11 cellular contexts compared by ENCODE assay signal in genomic region chrX:154135458-154136229, GRCh38. TPM values are rescaled to one million over a fixed set of nuclear protein-coding genes. Genes with fewer than 3 reads are reported as not detected.
DNase-seq lines count a peak whose midpoint lies in the region; ATAC-seq, FAIRE-seq and TF ChIP-seq lines count a peak whose summit lies in the region.
"Had no signal": no experiment of that assay in that cellular context is flagged by ENCODE, and none has a peak within 500 bp of the region (broad histone marks: within the 10 kb centered on the region; RNA-seq: fewer than 3 reads in every experiment).

No MANE protein-coding gene starts in this region.

- H3K36me3 Mint-ChIP-seq in CD8-positive, alpha-beta T cell = no peaks in the 10 kb centered on the region
- no peaks in the 10 kb centered on the region for H3K36me3 Mint-ChIP-seq in IgD-negative memory B cell
- no peaks in the 10 kb centered on the region for H3K36me3 Mint-ChIP-seq in activated T-helper 17 cell treated with anti-CD3 and anti-CD28 coated beads, Interleukin-2, amount 50 U/mL, for 72 hours (ENCODE audit: low read depth)
- H3K36me3 Mint-ChIP-seq in naive thymus-derived CD8-positive, alpha-beta T cell = no peaks in the 10 kb centered on the region
- H3K36me3 Mint-ChIP-seq: brain had no signal

- no peaks in the 10 kb centered on the region for H3K27me3 ChIP-seq in CD8-positive, alpha-beta T cell (ENCODE audit: insufficient read depth, low read length)
- no peaks in the 10 kb centered on the region; a peak in 1 of 5 replicates for H3K27me3 ChIP-seq in HepG2 (ENCODE audit: control insufficient read depth in 1 of 2, insufficient read depth in 2 of 2, low read length in 2 of 2)

- TF ChIP-seq RAD21 in HepG2 (CRISPR knock-in tag; IDR thresholded peaks at IDR 0.05) = no peak

- no peak overlapping the region for H3K9ac ChIP-seq in HepG2 (ENCODE audit: insufficient read depth, low read depth, low read length)
- H3K9ac ChIP-seq: SK-N-SH had no signal

- H2AFZ ChIP-seq in HepG2 (ENCODE audit: low read length) = no peak overlapping the region

- peak overlapping the region; percentile 85 for H3K27ac Mint-ChIP-seq in CD8-positive, alpha-beta T cell
- peak overlapping the region; percentile 79 to 96 (median 90) for H3K27ac Mint-ChIP-seq in IgD-negative memory B cell
- peak overlapping the region; percentile 80 for H3K27ac Mint-ChIP-seq in activated T-helper 17 cell treated with anti-CD3 and anti-CD28 coated beads, Interleukin-2, amount 50 U/mL, for 72 hours
- H3K27ac Mint-ChIP-seq in naive thymus-derived CD8-positive, alpha-beta T cell = peak overlapping the region; percentile 61 to 93 (median 86)

- H3K4me1 ChIP-seq in CD8-positive, alpha-beta T cell (ENCODE audit: insufficient read depth, low read length) = peaks cover 22% of the 10 kb centered on the region
- peaks cover 38% of the 10 kb centered on the region for H3K4me1 ChIP-seq in HepG2 (ENCODE audit: insufficient read depth, low read length)
- H3K4me1 ChIP-seq: lower lobe of right lung had no signal

- intact Hi-C loops in CD8-positive, alpha-beta T cell (cut with DNase I, micrococcal nuclease) = no loop called here
- intact Hi-C loops in HepG2 (cut with micrococcal nuclease; ENCODE audit: unreplicated experiment) = no loop called here

- H3K4me1 Mint-ChIP-seq in CD8-positive, alpha-beta T cell (ENCODE audit: low read depth) = peaks cover 22% of the 10 kb centered on the region
- peaks cover 6 to 17% (median 10%) of the 10 kb centered on the region in 3 donors for H3K4me1 Mint-ChIP-seq in IgD-negative memory B cell
- H3K4me1 Mint-ChIP-seq in activated T-helper 17 cell treated with anti-CD3 and anti-CD28 coated beads, Interleukin-2, amount 50 U/mL, for 72 hours = peaks cover 8% of the 10 kb centered on the region
- H3K4me1 Mint-ChIP-seq in naive thymus-derived CD8-positive, alpha-beta T cell = peaks cover 9 to 23% (median 13%) of the 10 kb centered on the region in 4 donors

- CTCF ChIA-PET in CD8-positive, alpha-beta T cell (lab: Charles Lee) = interaction anchor here (1.0 to 2.4 kb wide), 5 partner anchors 11 to 177 kb away, joined by 3 to 13 read pairs (median 3); no protein-coding TSS in a partner anchor
- CTCF ChIA-PET in HepG2 (lab: Yijun Ruan, JAX; ENCODE audit: low intra/inter-chr PET ratio, low total read pairs) = interaction anchor here (1.0 kb wide), 1 partner anchor 173 kb away, joined by 7 read pairs; no protein-coding TSS in a partner anchor

- peak overlapping the region; percentile 31 for H3K27ac ChIP-seq in CD8-positive, alpha-beta T cell (ENCODE audit: low read depth, low read length)
- no peak overlapping the region for H3K27ac ChIP-seq in HepG2 (ENCODE audit: extremely low read length, insufficient read depth, low read length)

- H3K4me2 ChIP-seq in HepG2 (ENCODE audit: low read depth, low read length) = no peak overlapping the region

- TF ChIP-seq EP300 in HepG2 (IDR thresholded peaks at IDR 0.05; ENCODE audit: low read depth in 2 of 2, low read length in 2 of 2) (no peak), HepG2 (CRISPR knock-in tag; IDR thresholded peaks at IDR 0.05; ENCODE audit: borderline replicate concordance) (no peak)

- no peak for FAIRE-seq in HepG2 (lab: Jason Lieb, UNC)
- FAIRE-seq: endometrium had no signal

- H3K36me3 ChIP-seq in CD8-positive, alpha-beta T cell (ENCODE audit: insufficient read depth, low read length) = no peaks in the 10 kb centered on the region
- no peaks in the 10 kb centered on the region for H3K36me3 ChIP-seq in HepG2 (replicated peaks in 1 of 2; ENCODE audit: control insufficient read depth in 1 of 2, insufficient read depth in 2 of 2, low read length in 2 of 2)
- H3K36me3 ChIP-seq: lower lobe of right lung had no signal

- POLR2A ChIA-PET in CD8-positive, alpha-beta T cell (lab: Charles Lee) = no interaction called here
- POLR2A ChIA-PET in naive thymus-derived CD8-positive, alpha-beta T cell (lab: Charles Lee) = interaction anchor here (0.9 to 2.2 kb wide), 3 partner anchors 42 to 411 kb away, joined by 3 to 5 read pairs (median 3); partner anchors contain the start of gene G6PD
- POLR2A ChIA-PET in HepG2 (lab: Yijun Ruan, JAX) = no interaction called here

- no peaks in the 10 kb centered on the region for H4K20me1 ChIP-seq in HepG2 (ENCODE audit: insufficient read depth, low read length)

- ATAC-seq in CD8-positive, alpha-beta T cell = peak; percentile 56
- peak; percentile 87 for ATAC-seq in activated T-helper 17 cell treated with anti-CD3 and anti-CD28 coated beads, Interleukin-2, amount 50 U/mL, for 72 hours (replicated peaks)
- peak; percentile 19 to 74 for ATAC-seq in naive thymus-derived CD8-positive, alpha-beta T cell
- ATAC-seq in HG03378 (IDR thresholded peaks at IDR 0.05; ENCODE audit: unreplicated experiment) (no peak), HepG2 (no peak)

- no TSS peak for BruUV-seq in HepG2 (replicated peaks; lab: Mats Ljungman, UMichigan)

- H3K4me3 Mint-ChIP-seq in CD8-positive, alpha-beta T cell = peak overlapping the region; percentile 57
- H3K4me3 Mint-ChIP-seq in IgD-negative memory B cell = peak overlapping the region; percentile 6 to 94 (median 72)
- H3K4me3 Mint-ChIP-seq in activated T-helper 17 cell treated with anti-CD3 and anti-CD28 coated beads, Interleukin-2, amount 50 U/mL, for 72 hours = peak overlapping the region; percentile 78
- peak overlapping the region in 9 of 10 donors; percentile 57 to 85 (median 80) for H3K4me3 Mint-ChIP-seq in naive thymus-derived CD8-positive, alpha-beta T cell

- H3K4me3 ChIP-seq in CD8-positive, alpha-beta T cell (ENCODE audit: low read depth, low read length) = peak overlapping the region; percentile 37
- H3K4me3 ChIP-seq in HepG2 (replicated peaks in 1 of 3; ENCODE audit: insufficient read depth in 1 of 3, low read depth in 2 of 3, low read length in 3 of 3) = no peak overlapping the region

- peak in 1 of 7 experiments; percentile 23 for DNase-seq in CD8-positive, alpha-beta T cell
- peak in 3 of 10 donors; percentile 1 to 46 (median 40) for DNase-seq in naive thymus-derived CD8-positive, alpha-beta T cell
- DNase-seq in HepG2 (ENCODE audit: low spot score) = no peak
- no peak for DNase-seq in OCI-M1 (lab: John Stamatoyannopoulos, UW)

- TF ChIP-seq POLR2A in HepG2 (IDR thresholded peaks at IDR 0.05; ENCODE audit: insufficient read depth in 1 of 2, low read depth in 2 of 2, low read length in 2 of 2) = no peak

- H3K9me3 ChIP-seq in CD8-positive, alpha-beta T cell (ENCODE audit: low read length) = no peaks in the 10 kb centered on the region
- H3K9me3 ChIP-seq in HepG2 (ENCODE audit: low read length) = no peaks in the 10 kb centered on the region
- H3K9me3 ChIP-seq: lower lobe of right lung, SK-N-SH had no signal

- H3K9me3 Mint-ChIP-seq in CD8-positive, alpha-beta T cell = no peaks in the 10 kb centered on the region
- H3K9me3 Mint-ChIP-seq in IgD-negative memory B cell = peaks cover 0 to 2% (median 0%) of the 10 kb centered on the region in 3 donors
- H3K9me3 Mint-ChIP-seq in activated T-helper 17 cell treated with anti-CD3 and anti-CD28 coated beads, Interleukin-2, amount 50 U/mL, for 72 hours = no peaks in the 10 kb centered on the region
- H3K9me3 Mint-ChIP-seq in naive thymus-derived CD8-positive, alpha-beta T cell = no peaks in the 10 kb centered on the region

- WGBS in HepG2 (ENCODE audit: low lambda C conversion rate) = 26% methylated on average over 4 of the region's 7 CpGs

- H3K27me3 Mint-ChIP-seq in CD8-positive, alpha-beta T cell (ENCODE audit: low read depth) = no peaks in the 10 kb centered on the region
- peaks cover 6% of the 10 kb centered on the region for H3K27me3 Mint-ChIP-seq in IgD-negative memory B cell
- H3K27me3 Mint-ChIP-seq in activated T-helper 17 cell treated with anti-CD3 and anti-CD28 coated beads, Interleukin-2, amount 50 U/mL, for 72 hours = no peaks in the 10 kb centered on the region
- no peaks in the 10 kb centered on the region for H3K27me3 Mint-ChIP-seq in naive thymus-derived CD8-positive, alpha-beta T cell

- no peak for TF ChIP-seq CTCF in CD8-positive, alpha-beta T cell (IDR thresholded peaks at IDR 0.05)
- TF ChIP-seq CTCF in HepG2 (CRISPR knock-in tag; IDR thresholded peaks at IDR 0.05) = no peak

- in situ Hi-C loops in HepG2 (cut with HindIII; ENCODE audit: extremely low pct_ligation_motif_present, low pct_unique_long_range_greater_than_20kb) = no loop called here

- no peaks in the 10 kb centered on the region for H3K79me2 ChIP-seq in HepG2 (ENCODE audit: insufficient read depth, low read length)

RNA-seq across cellular contexts. Expression of gene OPN1LW, which starts 8.4 kb away (rescaled TPM):
- not detected for total RNA-seq in CD8-positive, alpha-beta T cell
- polyA plus RNA-seq in IgD-negative memory B cell = not detected
- total RNA-seq in activated T-helper 17 cell treated with anti-CD3 and anti-CD28 coated beads, Interleukin-2, amount 50 U/mL, for 72 hours = not detected
- not detected for total RNA-seq in naive thymus-derived CD8-positive, alpha-beta T cell
- polyA plus RNA-seq in naive thymus-derived CD8-positive, alpha-beta T cell = not detected
- total RNA-seq in HepG2 (2016; rRNA removed; fragmentation: Illumina TruSeq; extraction: Trizol) = not detected in 2 replicates
- not detected in 2 replicates for total RNA-seq in HepG2 (2016; cell fraction: cytosol; rRNA removed; fragmentation: Illumina TruSeq; extraction: Trizol; ENCODE audit: low read depth)
- total RNA-seq in HepG2 (2016; cell fraction: insoluble cytoplasmic fraction; rRNA removed; fragmentation: Illumina TruSeq; extraction: Trizol) = not detected in 2 replicates
- not detected in 2 replicates for total RNA-seq in HepG2 (2016; cell fraction: membrane; rRNA removed; fragmentation: Illumina TruSeq; extraction: Trizol)
- total RNA-seq in HepG2 (2016; cell fraction: nucleus; rRNA removed; fragmentation: Illumina TruSeq; extraction: Trizol) = not detected in 2 replicates
- not detected in 2 replicates for polyA plus RNA-seq in HepG2 (2011; rRNA removed)
- polyA plus RNA-seq in HepG2 (2011; cell fraction: cytosol; rRNA removed) = not detected in 2 replicates
- not detected in 2 replicates for polyA plus RNA-seq in HepG2 (2011; cell fraction: nucleus; rRNA removed)
- not detected in 2 replicates for polyA plus RNA-seq in HepG2 (2012)
- not detected in 2 replicates for polyA plus RNA-seq in HepG2 (2016; cell fraction: cytosol; fragmentation: Illumina TruSeq; extraction: Trizol; ENCODE audit: low read depth)
- polyA plus RNA-seq in HepG2 (2016; cell fraction: insoluble cytoplasmic fraction; fragmentation: Illumina TruSeq; extraction: Trizol; ENCODE audit: low read depth) = not detected in 2 replicates
- polyA plus RNA-seq in HepG2 (2016; cell fraction: membrane; fragmentation: Illumina TruSeq; extraction: Trizol; ENCODE audit: low read depth) = not detected in 2 replicates
- polyA plus RNA-seq in HepG2 (2016; cell fraction: nucleus; fragmentation: Illumina TruSeq; extraction: Trizol; ENCODE audit: insufficient read depth, low read depth) = not detected in 2 replicates
- not detected in 2 replicates for polyA minus RNA-seq in HepG2 (2011; rRNA and poly(A)+ RNA removed; ENCODE audit: low replicate concordance)
- not detected in 2 replicates for polyA minus RNA-seq in HepG2 (2011; cell fraction: cytosol; rRNA and poly(A)+ RNA removed)
- polyA minus RNA-seq in HepG2 (2011; cell fraction: nucleus; rRNA and poly(A)+ RNA removed) = not detected in 2 replicates
- total RNA-seq: lower lobe of right lung had no signal
- polyA plus RNA-seq: SK-N-SH had no signal

RNA-seq across cellular contexts. Expression of gene MECP2, which starts 38.1 kb away (rescaled TPM):
- total RNA-seq in CD8-positive, alpha-beta T cell = 100 to 1,000 TPM; 106 to 204 TPM
- polyA plus RNA-seq in IgD-negative memory B cell = 20.0 TPM
- 10 to 100 TPM; 72.2 to 87.8 TPM for total RNA-seq in activated T-helper 17 cell treated with anti-CD3 and anti-CD28 coated beads, Interleukin-2, amount 50 U/mL, for 72 hours
- 10 to 100 TPM; 87.7 to 88.3 TPM for total RNA-seq in naive thymus-derived CD8-positive, alpha-beta T cell
- 10 to 100 TPM; 12.0 to 22.2 (median 12.2) TPM for polyA plus RNA-seq in naive thymus-derived CD8-positive, alpha-beta T cell
- 16.4 and 18.1 TPM in 2 replicates for total RNA-seq in HepG2 (2016; rRNA removed; fragmentation: Illumina TruSeq; extraction: Trizol)
- 12.6 and 12.7 TPM in 2 replicates for total RNA-seq in HepG2 (2016; cell fraction: cytosol; rRNA removed; fragmentation: Illumina TruSeq; extraction: Trizol; ENCODE audit: low read depth)
- total RNA-seq in HepG2 (2016; cell fraction: insoluble cytoplasmic fraction; rRNA removed; fragmentation: Illumina TruSeq; extraction: Trizol) = 15.3 and 17.0 TPM in 2 replicates
- total RNA-seq in HepG2 (2016; cell fraction: membrane; rRNA removed; fragmentation: Illumina TruSeq; extraction: Trizol) = 27.1 and 27.7 TPM in 2 replicates
- total RNA-seq in HepG2 (2016; cell fraction: nucleus; rRNA removed; fragmentation: Illumina TruSeq; extraction: Trizol) = 18.4 and 26.4 TPM in 2 replicates
- 7.9 and 8.0 TPM in 2 replicates for polyA plus RNA-seq in HepG2 (2011; rRNA removed)
- polyA plus RNA-seq in HepG2 (2011; cell fraction: cytosol; rRNA removed) = 4.6 and 4.7 TPM in 2 replicates
- 19.4 and 22.3 TPM in 2 replicates for polyA plus RNA-seq in HepG2 (2011; cell fraction: nucleus; rRNA removed)
- 8.3 and 9.6 TPM in 2 replicates for polyA plus RNA-seq in HepG2 (2012)
- polyA plus RNA-seq in HepG2 (2016; cell fraction: cytosol; fragmentation: Illumina TruSeq; extraction: Trizol; ENCODE audit: low read depth) = 15.2 and 15.6 TPM in 2 replicates
- polyA plus RNA-seq in HepG2 (2016; cell fraction: insoluble cytoplasmic fraction; fragmentation: Illumina TruSeq; extraction: Trizol; ENCODE audit: low read depth) = 11.9 and 15.9 TPM in 2 replicates
- 22.5 and 23.0 TPM in 2 replicates for polyA plus RNA-seq in HepG2 (2016; cell fraction: membrane; fragmentation: Illumina TruSeq; extraction: Trizol; ENCODE audit: low read depth)
- 21.4 and 24.2 TPM in 2 replicates for polyA plus RNA-seq in HepG2 (2016; cell fraction: nucleus; fragmentation: Illumina TruSeq; extraction: Trizol; ENCODE audit: insufficient read depth, low read depth)
- polyA minus RNA-seq in HepG2 (2011; rRNA and poly(A)+ RNA removed; ENCODE audit: low replicate concordance) = 17.0 and 27.8 TPM in 2 replicates
- polyA minus RNA-seq in HepG2 (2011; cell fraction: cytosol; rRNA and poly(A)+ RNA removed) = 3.6 and 5.0 TPM in 2 replicates
- polyA minus RNA-seq in HepG2 (2011; cell fraction: nucleus; rRNA and poly(A)+ RNA removed) = 33.7 and 39.8 TPM in 2 replicates

RNA-seq across cellular contexts. Expression of gene OPN1MW, which starts 46.8 kb away (rescaled TPM):
- total RNA-seq in CD8-positive, alpha-beta T cell = not detected
- polyA plus RNA-seq in IgD-negative memory B cell (not detected), HepG2 (2011; rRNA removed) (not detected in 2 replicates)
- not detected for total RNA-seq in activated T-helper 17 cell treated with anti-CD3 and anti-CD28 coated beads, Interleukin-2, amount 50 U/mL, for 72 hours
- total RNA-seq in naive thymus-derived CD8-positive, alpha-beta T cell = not detected
- polyA plus RNA-seq in naive thymus-derived CD8-positive, alpha-beta T cell = not detected
- total RNA-seq in HepG2 (2016; rRNA removed; fragmentation: Illumina TruSeq; extraction: Trizol) = not detected in 2 replicates
- not detected in 2 replicates for total RNA-seq in HepG2 (2016; cell fraction: cytosol; rRNA removed; fragmentation: Illumina TruSeq; extraction: Trizol; ENCODE audit: low read depth)
- total RNA-seq in HepG2 (2016; cell fraction: insoluble cytoplasmic fraction; rRNA removed; fragmentation: Illumina TruSeq; extraction: Trizol) = not detected in 2 replicates
- total RNA-seq in HepG2 (2016; cell fraction: membrane; rRNA removed; fragmentation: Illumina TruSeq; extraction: Trizol) = not detected in 2 replicates
- not detected in 2 replicates for total RNA-seq in HepG2 (2016; cell fraction: nucleus; rRNA removed; fragmentation: Illumina TruSeq; extraction: Trizol)
- not detected in 2 replicates for polyA plus RNA-seq in HepG2 (2011; cell fraction: cytosol; rRNA removed)
- polyA plus RNA-seq in HepG2 (2011; cell fraction: nucleus; rRNA removed) = not detected in 2 replicates
- not detected in 2 replicates for polyA plus RNA-seq in HepG2 (2012)
- not detected in 2 replicates for polyA plus RNA-seq in HepG2 (2016; cell fraction: cytosol; fragmentation: Illumina TruSeq; extraction: Trizol; ENCODE audit: low read depth)
- not detected in 2 replicates for polyA plus RNA-seq in HepG2 (2016; cell fraction: insoluble cytoplasmic fraction; fragmentation: Illumina TruSeq; extraction: Trizol; ENCODE audit: low read depth)
- polyA plus RNA-seq in HepG2 (2016; cell fraction: membrane; fragmentation: Illumina TruSeq; extraction: Trizol; ENCODE audit: low read depth) = not detected in 2 replicates
- polyA plus RNA-seq in HepG2 (2016; cell fraction: nucleus; fragmentation: Illumina TruSeq; extraction: Trizol; ENCODE audit: insufficient read depth, low read depth) = not detected in 2 replicates
- not detected in 2 replicates for polyA minus RNA-seq in HepG2 (2011; rRNA and poly(A)+ RNA removed; ENCODE audit: low replicate concordance)
- not detected in 2 replicates for polyA minus RNA-seq in HepG2 (2011; cell fraction: cytosol; rRNA and poly(A)+ RNA removed)
- polyA minus RNA-seq in HepG2 (2011; cell fraction: nucleus; rRNA and poly(A)+ RNA removed) = not detected in 2 replicates
- total RNA-seq: lower lobe of right lung had no signal
- polyA plus RNA-seq: SK-N-SH had no signal

Comparison
In these comparisons a context has a peak if more than half of its experiments do, and no peak if none do; other contexts are left out.
1. ATAC-seq: peak in CD8-positive, alpha-beta T cell (single experiment), activated T-helper 17 cell treated with anti-CD3 and anti-CD28 coated beads, Interleukin-2, amount 50 U/mL, for 72 hours (single experiment) and naive thymus-derived CD8-positive, alpha-beta T cell (2 of 2); none in HG03378 (single experiment) and HepG2 (single experiment).
2. Peak in every context shown above with its lines, with median percentiles within 50 percentile points of each other: H3K27ac Mint-ChIP-seq and H3K4me3 Mint-ChIP-seq.